In genomic region chr4:23635468-23635867, GRCh38 we compare ENCODE assay signal across 33 cellular contexts.
"Had no signal": no experiment of that assay in that cellular context is flagged by ENCODE, and none has a peak within 500 bp of the region (broad histone marks: within the 10 kb centered on the region; RNA-seq: fewer than 3 reads in every experiment).

No MANE protein-coding gene starts in this region.

- DNase-seq: activated effector memory CD4-positive, alpha-beta T cell treated with anti-CD3 and anti-CD28 coated beads, Interleukin-2, amount 50 U/mL, for 16 hours; activated effector memory CD4-positive, alpha-beta T cell treated with Interleukin-2 at 50 U/mL for 16 hours; activated gamma-delta T cell; activated gamma-delta T cell treated with Interleukin-2 at 50 U/mL for 16 hours; activated naive CD4-positive, alpha-beta T cell; activated naive CD4-positive, alpha-beta T cell treated with anti-CD3 and anti-CD28 coated beads for 36 hours; activated naive CD4-positive, alpha-beta T cell treated with anti-CD3 and anti-CD28 coated beads, Interleukin-2, amount 10 ng/mL, durations not matched to agents 7 days and 5 days; activated naive CD4-positive, alpha-beta T cell treated with anti-CD3 and anti-CD28 coated beads, Interleukin-2, amount 50 U/mL, for 16 hours; activated naive CD4-positive, alpha-beta T cell treated with Interleukin-2 at 50 U/mL for 16 hours; activated naive CD8-positive, alpha-beta T cell treated with anti-CD3 and anti-CD28 coated beads for 36 hours; activated naive CD8-positive, alpha-beta T cell treated with anti-CD3 and anti-CD28 coated beads, Interleukin-2, amount 10 ng/mL, durations not matched to agents 7 days and 5 days; activated naive CD8-positive, alpha-beta T cell treated with anti-CD3 and anti-CD28 coated beads, Interleukin-2, amount 50 U/mL, for 24 hours; activated T-cell treated with anti-CD3 and anti-CD28 coated beads, Interleukin-2, amount 50 U/mL, for 24 hours; activated T-cell treated with anti-CD3 and anti-CD28 coated beads, Interleukin-2, amount 50 U/mL, for 4 hours; activated T-cell treated with anti-CD3 and anti-CD28 coated beads, Interleukin-2, amount 50 U/mL, for 48 hours; activated T-cell treated with anti-CD3 and anti-CD28 coated beads, Interleukin-2, amount 50 U/mL, for 72 hours; adrenal gland; amniotic stem cell; amygdala; anterior cingulate cortex; aorta; body of pancreas; brain microvascular endothelial cell; caudate nucleus; central memory CD4-positive, alpha-beta T cell; cerebellar nuclear complex had no signal

- H3K27ac ChIP-seq: adrenal gland, ascending aorta, body of pancreas, brain microvascular endothelial cell, breast epithelium, cardiac muscle cell had no signal

- FAIRE-seq: astrocyte, bronchial epithelial cell had no signal

- H3K4me3 ChIP-seq: adrenal gland, ascending aorta, body of pancreas, breast epithelium, cardiac muscle cell had no signal

- ATAC-seq: activated naive CD4-positive, alpha-beta T cell treated with anti-CD3 and anti-CD28 coated beads, Interleukin-2, amount 50 U/mL, for 72 hours; activated naive CD8-positive, alpha-beta T cell treated with anti-CD3 and anti-CD28 coated beads, Interleukin-2, amount 50 U/mL, for 24 hours; activated T-cell treated with anti-CD3 and anti-CD28 coated beads, Interleukin-2, amount 50 U/mL, for 4 hours; activated T-cell treated with anti-CD3 and anti-CD28 coated beads, Interleukin-2, amount 50 U/mL, for 72 hours; activated T-helper 17 cell treated with anti-CD3 and anti-CD28 coated beads, Interleukin-2, amount 50 U/mL, for 72 hours; body of pancreas had no signal

- H3K4me1 ChIP-seq: adrenal gland, ascending aorta, body of pancreas, breast epithelium had no signal

- H3K27me3 ChIP-seq: adrenal gland, ascending aorta, body of pancreas, brain microvascular endothelial cell, breast epithelium, cardiac muscle cell had no signal

- H3K36me3 ChIP-seq: adrenal gland, ascending aorta, brain microvascular endothelial cell, breast epithelium, cardiac muscle cell had no signal

- H3K9me3 ChIP-seq: adrenal gland, ascending aorta, body of pancreas, breast epithelium had no signal
